33 cellular contexts compared by ENCODE assay signal in the genomic region with DNA sequence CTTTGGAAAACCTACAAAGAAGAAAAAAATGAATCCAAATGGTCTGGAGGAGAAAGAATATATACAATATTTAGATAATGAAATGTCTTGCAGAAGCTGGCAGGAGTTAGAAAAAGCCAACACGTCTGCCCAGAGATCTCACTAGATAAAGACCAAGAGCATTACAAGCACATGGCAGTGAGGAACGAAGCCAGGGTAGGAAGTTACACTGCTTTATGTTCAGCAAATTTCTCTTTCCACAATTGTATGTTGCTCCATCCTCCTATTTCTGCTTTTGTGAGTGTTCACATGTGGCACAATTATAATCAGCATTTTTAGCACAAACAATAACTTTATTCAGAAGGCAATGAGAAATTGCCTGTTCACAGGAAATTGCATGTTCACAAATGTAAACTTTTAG. TPM values are rescaled to one million over a fixed set of nuclear protein-coding genes. Genes with fewer than 3 reads are reported as not detected.
"Had no signal": no experiment of that assay in that cellular context is flagged by ENCODE, and none has a peak within 500 bp of the region (broad histone marks: within the 10 kb centered on the region; RNA-seq: fewer than 3 reads in every experiment).

No MANE protein-coding gene starts in this region.

- H3K4me3 ChIP-seq: adrenal gland, body of pancreas, esophagus squamous epithelium, gastroesophageal sphincter, heart right ventricle, hepatocyte had no signal

- H2AFZ ChIP-seq: hepatocyte had no signal

- DNase-seq: activated B cell treated with CpG ODN at 0.5 μM for 24 hours; activated CD4-positive, alpha-beta T cell treated with anti-CD3 and anti-CD28 coated beads for 48 hours; activated CD4-positive, alpha-beta T cell treated with anti-CD3 and anti-CD28 coated beads, Interleukin-2, amount 50 U/mL, for 1 hour; activated CD4-positive, alpha-beta T cell treated with anti-CD3 and anti-CD28 coated beads, Interleukin-2, amount 50 U/mL, for 48 hours; activated CD8-positive, alpha-beta memory T cell treated with anti-CD3 and anti-CD28 coated beads for 24 hours; activated CD8-positive, alpha-beta T cell treated with anti-CD3 and anti-CD28 coated beads for 36 hours; activated effector memory CD4-positive, alpha-beta T cell treated with anti-CD3 and anti-CD28 coated beads, Interleukin-2, amount 50 U/mL, for 16 hours; activated naive CD4-positive, alpha-beta T cell treated with anti-CD3 and anti-CD28 coated beads for 36 hours; activated naive CD8-positive, alpha-beta T cell treated with anti-CD3 and anti-CD28 coated beads for 36 hours; activated naive CD8-positive, alpha-beta T cell treated with anti-CD3 and anti-CD28 coated beads, Interleukin-2, amount 50 U/mL, for 24 hours; activated T-cell treated with anti-CD3 and anti-CD28 coated beads, Interleukin-2, amount 50 U/mL, for 48 hours; adrenal gland; amygdala; aorta; body of pancreas; caudate nucleus; cortex of kidney; dermis blood vessel endothelial cell; effector CD4-positive, alpha-beta T cell; effector memory CD8-positive, alpha-beta T cell; erythroblast; esophagus squamous epithelium; foreskin melanocyte; heart right ventricle; T-helper 2 cell had no signal

- H3K27ac ChIP-seq: adrenal gland, body of pancreas, esophagus squamous epithelium, gastroesophageal sphincter, heart right ventricle, hepatocyte, VCaP had no signal

- H3K79me2 ChIP-seq: hepatocyte had no signal

- H3K4me1 ChIP-seq: adrenal gland, body of pancreas, esophagus squamous epithelium, gastroesophageal sphincter, heart right ventricle had no signal

- H3K9me3 ChIP-seq: adrenal gland, body of pancreas, esophagus squamous epithelium, gastroesophageal sphincter had no signal

- H3K27me3 ChIP-seq: adrenal gland, body of pancreas, esophagus squamous epithelium, gastroesophageal sphincter, heart right ventricle, hepatocyte had no signal

- ATAC-seq: activated CD4-positive, CD25-positive, alpha-beta regulatory T cell treated with anti-CD3 and anti-CD28 coated beads, Interleukin-2, amount 50 U/mL, for 24 hours; activated CD8-positive, alpha-beta T cell treated with anti-CD3 and anti-CD28 coated beads for 36 hours; activated naive CD8-positive, alpha-beta T cell treated with anti-CD3 and anti-CD28 coated beads, Interleukin-2, amount 50 U/mL, for 24 hours; body of pancreas; effector memory CD8-positive, alpha-beta T cell; gastroesophageal sphincter; heart right ventricle had no signal

- H3K4me2 ChIP-seq: hepatocyte had no signal

- H3K36me3 ChIP-seq: adrenal gland, esophagus squamous epithelium, gastroesophageal sphincter, heart right ventricle had no signal

- FAIRE-seq: colon, TTC549 had no signal

RNA-seq across cellular contexts. Expression of gene LRRC17, which starts 53.6 kb away (rescaled TPM):
- total RNA-seq: activated CD8-positive, alpha-beta T cell treated with anti-CD3 and anti-CD28 coated beads for 36 hours; activated naive CD4-positive, alpha-beta T cell treated with anti-CD3 and anti-CD28 coated beads for 36 hours; activated naive CD8-positive, alpha-beta T cell treated with anti-CD3 and anti-CD28 coated beads for 36 hours; activated T-helper 1 cell treated with anti-CD3 and anti-CD28 coated beads, Interleukin-12 subunit alpha, Interleukin-12 subunit beta, Interleukin-2, Interleukin-4 antibody, amounts not matched to agents 30 ng/mL and 10 ng/mL and 1 ng/mL, durations not matched to agents 14 hours and 24 hours and 36 hours; activated T-helper 2 cell treated with anti-CD3 and anti-CD28 coated beads, Interferon-gamma antibody, Interleukin-2, Interleukin-4, amounts not matched to agents 10 μg/mL and 5 μg/mL and 100 μg/mL, durations not matched to agents 14 hours and 24 hours and 36 hours had no signal
